Comparison of ENCODE assay signal across 23 cellular contexts in the genomic region with DNA sequence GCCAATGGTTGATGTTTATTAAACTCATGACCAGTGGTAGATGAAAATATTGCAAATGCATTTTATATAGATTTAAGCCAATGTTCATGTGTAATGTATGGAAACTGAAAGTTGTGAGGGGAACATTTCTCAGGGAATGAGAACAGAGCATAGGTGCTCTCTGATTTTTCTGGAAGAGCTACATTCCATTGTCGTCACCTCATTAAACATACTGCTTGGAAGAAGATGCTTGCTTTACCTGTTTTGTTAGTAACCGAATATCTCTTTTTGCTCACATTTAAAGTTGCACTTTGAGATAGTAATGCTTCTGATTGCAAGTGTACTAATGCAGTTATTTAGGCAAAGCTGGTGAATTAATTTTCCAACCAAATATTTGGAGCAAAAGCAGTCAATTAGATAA.
"Had no signal": no experiment of that assay in that cellular context is flagged by ENCODE, and none has a peak within 500 bp of the region (broad histone marks: within the 10 kb centered on the region; RNA-seq: fewer than 3 reads in every experiment).

No MANE protein-coding gene starts in this region.

- H3K9me3 ChIP-seq: ascending aorta, gastrocnemius medialis, mucosa of descending colon, thoracic aorta, upper lobe of right lung had no signal

- H3K36me3 ChIP-seq: ascending aorta, thoracic aorta had no signal

- H3K4me1 ChIP-seq: ascending aorta, upper lobe of right lung had no signal

- ATAC-seq: activated T-cell treated with anti-CD3 and anti-CD28 coated beads, Interleukin-2, amount 50 U/mL, for 72 hours; left cardiac atrium; mucosa of descending colon; natural killer cell treated with Interleukin-12 subunit alpha and Interleukin-12 subunit beta and Interleukin-15 and Interleukin-18, amount 100 ng/mL, for 72 hours; right cardiac atrium; upper lobe of right lung had no signal

- H3K4me3 ChIP-seq: ascending aorta, gastrocnemius medialis, mucosa of descending colon, thoracic aorta, upper lobe of right lung had no signal

- H3K27ac ChIP-seq: ascending aorta, gastrocnemius medialis, thoracic aorta, upper lobe of right lung had no signal

- H3K27me3 ChIP-seq: ascending aorta, upper lobe of right lung had no signal

- FAIRE-seq: endothelial cell of umbilical vein had no signal

- DNase-seq: activated CD4-positive, alpha-beta T cell treated with anti-CD3 and anti-CD28 coated beads for 4 hours; activated CD4-positive, alpha-beta T cell treated with anti-CD3 and anti-CD28 coated beads, Interleukin-2, amount 50 U/mL, for 4 hours; activated effector memory CD4-positive, alpha-beta T cell treated with Interleukin-2 at 50 U/mL for 16 hours; activated naive CD4-positive, alpha-beta T cell treated with anti-CD3 and anti-CD28 coated beads, Interleukin-2, amount 10 ng/mL, durations not matched to agents 7 days and 5 days; activated naive CD8-positive, alpha-beta T cell treated with anti-CD3 and anti-CD28 coated beads, Interleukin-2, amount 10 ng/mL, durations not matched to agents 7 days and 5 days; activated T-cell treated with anti-CD3 and anti-CD28 coated beads for 4 hours; activated T-cell treated with anti-CD3 and anti-CD28 coated beads, Interleukin-2, amount 50 U/mL, for 72 hours; caudate nucleus; gastrocnemius medialis; glutamatergic neuron; islet precursor cell; left cardiac atrium; mesendoderm; mucosa of descending colon; right cardiac atrium; stimulated activated CD4-positive, alpha-beta T cell treated with anti-CD3 and anti-CD28 coated beads, Interleukin-2, amount 100 ng/mL, for 48 hours; stimulated activated naive CD4-positive, alpha-beta T cell treated with Interleukin-2 at 50 U/mL for 16 hours; T-helper 1 cell; upper lobe of right lung had no signal
